Comparison of ENCODE assay signal across 8 cellular contexts in genomic region chr5:55159763-55160492, GRCh38. TPM values are rescaled to one million over a fixed set of nuclear protein-coding genes. Genes with fewer than 3 reads are reported as not detected.
DNase-seq lines count a peak whose midpoint lies in the region; ATAC-seq and TF ChIP-seq lines count a peak whose summit lies in the region.

Gene GPX8 (plus strand): TSS chr5:55160171. CDS start chr5:55160193, 22 bp downstream.

- TF ChIP-seq CTCF in epithelial cell of proximal tubule (conservative IDR thresholded peaks at IDR 0.05; ENCODE audit: low read depth, low read length), result peak; percentile 67

- ATAC-seq in aorta (ENCODE audit: low FRiP score), result peak; percentile 88
- no peak for ATAC-seq in HG03378 (IDR thresholded peaks at IDR 0.05; ENCODE audit: unreplicated experiment)
- ATAC-seq in GM21360 (IDR thresholded peaks at IDR 0.05; ENCODE audit: unreplicated experiment), result no peak

- H3K9me3 ChIP-seq in HUES48 (ENCODE audit: control insufficient read depth, insufficient read depth, low read length) (no peaks in the 10 kb centered on the region), SJCRH30 (replicated peaks) (no peaks in the 10 kb centered on the region), mucosa of rectum (ENCODE audit: control insufficient read depth in 2 of 2, low read length in 2 of 2) (no peaks in the 10 kb centered on the region), aorta (ENCODE audit: control insufficient read depth, low read length) (no peaks in the 10 kb centered on the region)

- H3K36me3 ChIP-seq in HUES48 (ENCODE audit: control insufficient read depth, insufficient read depth, low read length) (peaks cover 35% of the 10 kb centered on the region), SJCRH30 (peaks cover 10% of the 10 kb centered on the region), mucosa of rectum (ENCODE audit: control insufficient read depth in 2 of 2, insufficient read depth in 2 of 2, low read length in 2 of 2) (no peaks in the 10 kb centered on the region), aorta (ENCODE audit: control insufficient read depth in 1 of 2, insufficient read depth in 2 of 2, low read length in 1 of 2) (no peaks in the 10 kb centered on the region)

- H3K27ac ChIP-seq in HUES48 (ENCODE audit: low read depth, low read length), result peak within 1 kb of the TSS; percentile 85
- H3K27ac ChIP-seq in SJCRH30, result peak within 1 kb of the TSS; percentile 72
- peak within 1 kb of the TSS in 1 of 2 donors; percentile 57 for H3K27ac ChIP-seq in mucosa of rectum (ENCODE audit: low read depth in 2 of 2, low read length in 2 of 2)
- peak within 1 kb of the TSS in 1 of 2 donors; percentile 40 for H3K27ac ChIP-seq in aorta (ENCODE audit: low read depth in 1 of 2, low read length in 2 of 2)

- H3K4me1 ChIP-seq in HUES48 (ENCODE audit: control insufficient read depth, insufficient read depth, low read length) (no peaks in the 10 kb centered on the region), SJCRH30 (no peaks in the 10 kb centered on the region), mucosa of rectum (ENCODE audit: control insufficient read depth in 2 of 2, insufficient read depth in 2 of 2, low read length in 2 of 2) (no peaks in the 10 kb centered on the region), aorta (ENCODE audit: control insufficient read depth in 1 of 2, insufficient read depth in 2 of 2, low read length in 2 of 2) (no peaks in the 10 kb centered on the region)

- peak within 1 kb of the TSS; percentile 92 for H3K9ac ChIP-seq in HUES48 (ENCODE audit: low read depth, low read length)
- peak within 1 kb of the TSS in 1 of 2 donors; percentile 43 for H3K9ac ChIP-seq in mucosa of rectum (ENCODE audit: low read depth in 1 of 2, low read length in 2 of 2)

- intact Hi-C loops in aorta (cut with DNase I), result loop anchor here in 1 of 2 donors (5.0 to 10.0 kb wide), 2 partner anchors 435 to 643 kb away; partner anchors contain the start of gene SNX18

- 1% methylated on average over 10 of the region's 10 CpGs for whole genome bisulfite sequencing in aorta, 2 donors

- H3K4me3 ChIP-seq in HUES48 (ENCODE audit: low read depth, low read length) (peak within 1 kb of the TSS; percentile 83), SJCRH30 (peak within 1 kb of the TSS; percentile 67), epithelial cell of proximal tubule (ENCODE audit: low read depth, low read length) (peak within 1 kb of the TSS; percentile 69), mucosa of rectum (ENCODE audit: low read length in 2 of 2) (peak within 1 kb of the TSS; percentile 31 to 71), aorta (ENCODE audit: low read length in 2 of 2) (peak within 1 kb of the TSS; percentile 92 to 97)

- H3K27me3 ChIP-seq in HUES48 (ENCODE audit: control insufficient read depth, insufficient read depth, low read length) (no peaks in the 10 kb centered on the region), SJCRH30 (no peaks in the 10 kb centered on the region), mucosa of rectum (ENCODE audit: control insufficient read depth in 2 of 2, insufficient read depth in 2 of 2, low read length in 2 of 2) (no peaks in the 10 kb centered on the region), aorta (ENCODE audit: control insufficient read depth in 1 of 2, insufficient read depth in 2 of 2, low read length in 1 of 2) (no peaks in the 10 kb centered on the region)

- DNase-seq in D341Med (ENCODE audit: low spot score), result peak; percentile 50
- DNase-seq in SJCRH30, result peak; percentile 70 to 88
- peak; percentile 78 for DNase-seq in epithelial cell of proximal tubule (ENCODE audit: low read depth)
- no peak for DNase-seq in aorta

RNA-seq across cellular contexts. Expression of gene GPX8, which starts in this region (rescaled TPM):
- 42.9 and 46.0 TPM in 2 replicates for total RNA-seq in SJCRH30 (2014; rRNA removed; shearing (Covaris generic))
- total RNA-seq in epithelial cell of proximal tubule, result 38.8 and 58.5 TPM in 2 replicates
- total RNA-seq in aorta, result 10 to 100 TPM; 29.8 to 49.8 TPM
- polyA plus RNA-seq in aorta, result 10 to 100 TPM; 26.2 to 34.3 TPM

Comparison
In these comparisons a context has a peak if more than half of its experiments do, and no peak if none do; other contexts are left out.
1. DNase-seq: peak in D341Med (single experiment), SJCRH30 (2 of 2) and epithelial cell of proximal tubule (single experiment); none in aorta (0 of 2).
2. Peak in every context shown above with its lines, with median percentiles within 50 percentile points of each other: H3K4me3 ChIP-seq.